In genomic region chr7:55109384-55110167, GRCh38 we compare ENCODE assay signal across 15 cellular contexts.
DNase-seq lines count a peak whose midpoint lies in the region; ATAC-seq, FAIRE-seq and TF ChIP-seq lines count a peak whose summit lies in the region.
"Had no signal": no experiment of that assay in that cellular context is flagged by ENCODE, and none has a peak within 500 bp of the region (broad histone marks: within the 10 kb centered on the region; RNA-seq: fewer than 3 reads in every experiment).

No MANE protein-coding gene starts in this region.

- no peaks in the 10 kb centered on the region for H3K36me3 ChIP-seq in GM23338 (ENCODE audit: insufficient read depth)
- H3K36me3 ChIP-seq in SK-N-SH (replicated peaks in 1 of 2; ENCODE audit: control insufficient read depth in 1 of 2, insufficient read depth in 2 of 2, low read length in 1 of 2): peaks cover 0 to 3% of the 10 kb centered on the region in 2 experiments
- H3K36me3 ChIP-seq in small intestine (ENCODE audit: control insufficient read depth in 2 of 2, insufficient read depth in 2 of 2, low read length in 2 of 2): no peaks in the 10 kb centered on the region
- H3K36me3 ChIP-seq: BLaER1, HAP-1, heart left ventricle had no signal

- H3K27ac ChIP-seq in GM23338 (ENCODE audit: low read depth): peak overlapping the region; percentile 64
- H3K27ac ChIP-seq in SK-N-SH (ENCODE audit: low read depth in 2 of 2, low read length in 1 of 2): peak overlapping the region; percentile 7 to 69; a peak in 3 of 4 replicates
- no peak overlapping the region for H3K27ac ChIP-seq in small intestine (ENCODE audit: low read depth in 1 of 2, low read length in 1 of 2)
- H3K27ac ChIP-seq: BLaER1 had no signal

- no peaks in the 10 kb centered on the region for H3K9me3 Mint-ChIP-seq in GM23338
- no peaks in the 10 kb centered on the region for H3K9me3 Mint-ChIP-seq in natural killer cell
- H3K9me3 Mint-ChIP-seq: activated naive CD4-positive, alpha-beta T cell treated with anti-CD3 and anti-CD28 coated beads, Interleukin-2, amount 50 U/mL, for 24 hours; IgD-negative memory B cell had no signal

- peaks cover 3% of the 10 kb centered on the region for H3K27me3 Mint-ChIP-seq in GM23338 (ENCODE audit: insufficient read depth, low read depth, poor library complexity)
- H3K27me3 Mint-ChIP-seq in natural killer cell (ENCODE audit: low read depth in 2 of 2): peaks cover 7 to 22% of the 10 kb centered on the region in 2 donors

- peak overlapping the region; percentile 45 for H3K4me3 Mint-ChIP-seq in GM23338
- H3K4me3 Mint-ChIP-seq in natural killer cell: no peak overlapping the region
- H3K4me3 Mint-ChIP-seq: activated naive CD4-positive, alpha-beta T cell treated with anti-CD3 and anti-CD28 coated beads, Interleukin-2, amount 50 U/mL, for 24 hours had no signal

- H3K4me3 ChIP-seq in GM23338 (no peak overlapping the region), SK-N-SH (ENCODE audit: low read depth in 2 of 2, low read length in 1 of 2) (no peak overlapping the region), fibroblast of the aortic adventitia (ENCODE audit: low read depth, low read length) (no peak overlapping the region), small intestine (ENCODE audit: low read depth in 1 of 2, low read length in 2 of 2) (no peak overlapping the region)
- H3K4me3 ChIP-seq: BLaER1, HAP-1, heart left ventricle, mucosa of descending colon had no signal

- H3K9ac ChIP-seq in SK-N-SH: no peak overlapping the region; the same call in 1 of the 2 replicates
- H3K9ac ChIP-seq: BLaER1 had no signal

- peak; percentile 65 for ATAC-seq in GM23338
- no peak for ATAC-seq in natural killer cell
- ATAC-seq: mucosa of descending colon had no signal

- H3K4me2 ChIP-seq in GM23338 (peak overlapping the region; percentile 63), SK-N-SH (peak overlapping the region; percentile 62)

- peak overlapping the region; percentile 90 for H3K27ac Mint-ChIP-seq in GM23338
- no peak overlapping the region for H3K27ac Mint-ChIP-seq in natural killer cell
- H3K27ac Mint-ChIP-seq: activated naive CD4-positive, alpha-beta T cell treated with anti-CD3 and anti-CD28 coated beads, Interleukin-2, amount 50 U/mL, for 24 hours; IgD-negative memory B cell had no signal

- CTCF ChIA-PET in SK-N-SH (lab: Yijun Ruan, JAX): interaction anchor here (0.9 to 1.5 kb wide), 5 partner anchors 10 to 336 kb away, joined by 3 to 7 read pairs (median 4); no protein-coding TSS in a partner anchor

- peak in 1 of 2 experiments; percentile 65; a peak in 1 of 4 replicates for TF ChIP-seq EP300 in SK-N-SH (IDR thresholded peaks at IDR 0.05; ENCODE audit: borderline replicate concordance in 1 of 2, low read depth in 1 of 2, low read length in 1 of 2)

- POLR2A ChIA-PET in SK-N-SH (lab: Yijun Ruan, JAX): interaction anchor here (0.6 kb wide), 1 partner anchor 20 kb away, joined by 3 read pairs; no protein-coding TSS in a partner anchor

- FAIRE-seq in small intestine (lab: Jason Lieb, UNC): no peak

- H2AFZ ChIP-seq in GM23338: peak overlapping the region; percentile 24; the same call in 1 of the 2 replicates
- H2AFZ ChIP-seq in SK-N-SH (ENCODE audit: low read depth): no peak overlapping the region

- intact Hi-C loops in natural killer cell (cut with micrococcal nuclease): no loop called here

- H3F3A ChIP-seq in GM23338 (replicated peaks; ENCODE audit: low read depth) (no peaks in the 10 kb centered on the region), SK-N-SH (replicated peaks; ENCODE audit: insufficient read depth) (peaks cover 26% of the 10 kb centered on the region)

- H3K36me3 Mint-ChIP-seq in GM23338 (ENCODE audit: low read depth): no peaks in the 10 kb centered on the region
- no peaks in the 10 kb centered on the region for H3K36me3 Mint-ChIP-seq in natural killer cell
- H3K36me3 Mint-ChIP-seq: activated naive CD4-positive, alpha-beta T cell treated with anti-CD3 and anti-CD28 coated beads, Interleukin-2, amount 50 U/mL, for 24 hours; IgD-negative memory B cell had no signal

- 60% methylated on average over 8 of the region's 8 CpGs for WGBS in SK-N-SH (ENCODE audit: low lambda C conversion rate)
- WGBS in small intestine, 3 donors: 65 to 73% (median 70%) methylated on average over 8 of the region's 8 CpGs

- peaks cover 36% of the 10 kb centered on the region for H3K4me1 Mint-ChIP-seq in GM23338
- peaks cover 12 to 17% of the 10 kb centered on the region in 2 donors for H3K4me1 Mint-ChIP-seq in natural killer cell
- H3K4me1 Mint-ChIP-seq: IgD-negative memory B cell had no signal

- H3K4me1 ChIP-seq in GM23338 (ENCODE audit: insufficient read depth) (peaks cover 39% of the 10 kb centered on the region), SK-N-SH (ENCODE audit: control insufficient read depth in 1 of 2, insufficient read depth in 2 of 2, low read depth in 1 of 2, low read length in 1 of 2) (peaks cover 56 to 63% of the 10 kb centered on the region in 2 experiments), small intestine (ENCODE audit: control insufficient read depth in 2 of 2, insufficient read depth in 1 of 2, low read depth in 1 of 2, low read length in 1 of 2) (peaks cover 0 to 4% of the 10 kb centered on the region in 2 donors)
- H3K4me1 ChIP-seq: HAP-1 had no signal

- TF ChIP-seq RAD21 in SK-N-SH (IDR thresholded peaks at IDR 0.05; ENCODE audit: low read length): no peak

- H3K79me2 ChIP-seq in GM23338 (replicated peaks; ENCODE audit: insufficient read depth) (no peaks in the 10 kb centered on the region), SK-N-SH (ENCODE audit: insufficient read depth) (peaks cover 99% of the 10 kb centered on the region)

- no peaks in the 10 kb centered on the region for H3K9me3 ChIP-seq in SK-N-SH
- H3K9me3 ChIP-seq in small intestine (ENCODE audit: control insufficient read depth, low read depth): no peaks in the 10 kb centered on the region
- H3K9me3 ChIP-seq: BLaER1, HAP-1, heart left ventricle, mucosa of descending colon had no signal

- H3K27me3 ChIP-seq in GM23338 (ENCODE audit: insufficient read depth) (no peaks in the 10 kb centered on the region), SK-N-SH (ENCODE audit: insufficient read depth) (no peaks in the 10 kb centered on the region), small intestine (ENCODE audit: control insufficient read depth in 2 of 2, insufficient read depth in 2 of 2, low read length in 2 of 2) (no peaks in the 10 kb centered on the region)
- H3K27me3 ChIP-seq: BLaER1, heart left ventricle had no signal

- peak; percentile 42 for DNase-seq in GM23338 (ENCODE audit: low spot score)
- no peak for DNase-seq in SK-N-SH
- DNase-seq in fibroblast of the aortic adventitia (ENCODE audit: low read depth): peak; percentile 38
- peak; percentile 77 for DNase-seq in renal cortical epithelial cell (ENCODE audit: low read depth)
- DNase-seq in natural killer cell: no peak
- DNase-seq in small intestine: no peak
- DNase-seq in inferior parietal cortex (ENCODE audit: extremely low spot score): no peak
- no peak for DNase-seq in NK-92 (lab: John Stamatoyannopoulos, UW; ENCODE audit: unreplicated experiment)
- DNase-seq: heart left ventricle, mucosa of descending colon, NCI-H2029 had no signal

- 0 out of 2 replicates have a peak, but pooled peaks cover 5% of the 10 kb centered on the region for H3K9me2 ChIP-seq in GM23338 (ENCODE audit: insufficient read depth)
- no peaks in the 10 kb centered on the region for H3K9me2 ChIP-seq in SK-N-SH

- no peaks in the 10 kb centered on the region for H4K20me1 ChIP-seq in GM23338 (replicated peaks; ENCODE audit: insufficient read depth)
- H4K20me1 ChIP-seq in SK-N-SH (ENCODE audit: insufficient read depth): peaks cover 53% of the 10 kb centered on the region

- TF ChIP-seq CTCF in GM23338 (conservative IDR thresholded peaks at IDR 0.05; ENCODE audit: low read depth in 2 of 2) (no peak), SK-N-SH (IDR thresholded peaks at IDR 0.05) (no peak), fibroblast of the aortic adventitia (IDR thresholded peaks at IDR 0.05; ENCODE audit: insufficient read depth, low read length) (no peak), natural killer cell (IDR thresholded peaks at IDR 0.05) (no peak)

TF ChIP-seq in GM23338, 12 proteins besides CTCF, POLR2A, EP300 and RAD21:
- no peak for TF ChIP-seq ETS1 (IDR thresholded peaks at IDR 0.05)
- no peak for TF ChIP-seq EZH2phosphoT487 (IDR thresholded peaks at IDR 0.05; ENCODE audit: unreplicated experiment)
- TF ChIP-seq CREB1 (CRISPR knock-in tag; IDR thresholded peaks at IDR 0.05; ENCODE audit: low read depth): no peak
- TF ChIP-seq NANOG (IDR thresholded peaks at IDR 0.05; ENCODE audit: borderline replicate concordance): 0 out of 2 replicates have a peak, but pooled peaks have one; percentile 12

TF ChIP-seq in SK-N-SH, 30 proteins besides CTCF, POLR2A, EP300 and RAD21 (continues in another document):
- TF ChIP-seq, protein P1, sequence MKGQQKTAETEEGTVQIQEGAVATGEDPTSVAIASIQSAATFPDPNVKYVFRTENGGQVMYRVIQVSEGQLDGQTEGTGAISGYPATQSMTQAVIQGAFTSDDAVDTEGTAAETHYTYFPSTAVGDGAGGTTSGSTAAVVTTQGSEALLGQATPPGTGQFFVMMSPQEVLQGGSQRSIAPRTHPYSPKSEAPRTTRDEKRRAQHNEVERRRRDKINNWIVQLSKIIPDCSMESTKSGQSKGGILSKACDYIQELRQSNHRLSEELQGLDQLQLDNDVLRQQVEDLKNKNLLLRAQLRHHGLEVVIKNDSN (IDR thresholded peaks at IDR 0.05; ENCODE audit: borderline replicate concordance, low read depth): no peak
- TF ChIP-seq GATA2 (CRISPR knock-in tag; IDR thresholded peaks at IDR 0.05): no peak
- no peak for TF ChIP-seq USF2 (IDR thresholded peaks at IDR 0.05; ENCODE audit: borderline replicate concordance, low read depth, low read length)
- TF ChIP-seq NRF1 (IDR thresholded peaks at IDR 0.05; ENCODE audit: low read depth, low read length): no peak
- TF ChIP-seq GABPA (IDR thresholded peaks at IDR 0.05; ENCODE audit: low read depth): no peak
- peak; percentile 59 for TF ChIP-seq TCF12 (IDR thresholded peaks at IDR 0.05)
- no peak for TF ChIP-seq ELF1 (IDR thresholded peaks at IDR 0.05)
- TF ChIP-seq RFX5 (IDR thresholded peaks at IDR 0.05; ENCODE audit: low read length): no peak
- TF ChIP-seq FOSL2 (IDR thresholded peaks at IDR 0.05; ENCODE audit: borderline replicate concordance, low read depth): peak; percentile 74; the same call in 1 of the 2 replicates
- peak; percentile 67 for TF ChIP-seq JUND (IDR thresholded peaks at IDR 0.05)

Comparison
In these comparisons a context has a peak if more than half of its experiments do, and no peak if none do; other contexts are left out.
1. DNase-seq: peak in GM23338 (single experiment), fibroblast of the aortic adventitia (single experiment) and renal cortical epithelial cell (single experiment); none in SK-N-SH (single experiment), natural killer cell (single experiment), small intestine (single experiment), inferior parietal cortex (single experiment) and NK-92 (single experiment).
2. H3K27ac ChIP-seq: peak in GM23338 (single experiment) and SK-N-SH (2 of 2); none in small intestine (0 of 2).